11 cellular contexts compared by ENCODE assay signal in the genomic region with DNA sequence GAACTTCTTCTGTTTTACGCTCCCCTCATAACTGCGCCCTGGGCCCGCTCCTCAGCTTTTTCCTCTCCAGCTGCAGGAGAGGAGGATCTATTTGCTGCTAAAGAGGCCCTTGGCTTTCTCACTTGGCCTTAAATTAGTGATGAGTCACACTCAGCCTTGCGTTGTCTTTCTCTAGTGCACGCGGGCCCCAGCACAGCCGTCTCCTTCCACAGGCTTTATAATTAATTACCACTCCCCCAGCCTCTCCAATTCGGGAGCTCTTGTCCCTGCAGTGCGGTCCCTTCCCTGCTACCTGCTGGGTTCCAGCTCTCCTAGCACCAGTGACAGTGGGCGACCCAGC. TPM values are rescaled to one million over a fixed set of nuclear protein-coding genes. Genes with fewer than 3 reads are reported as not detected.
DNase-seq lines count a peak whose midpoint lies in the region; ATAC-seq and TF ChIP-seq lines count a peak whose summit lies in the region.
"Had no signal": no experiment of that assay in that cellular context is flagged by ENCODE, and none has a peak within 500 bp of the region (broad histone marks: within the 10 kb centered on the region; RNA-seq: fewer than 3 reads in every experiment).

No MANE protein-coding gene starts in this region.

- no peaks in the 10 kb centered on the region for H3K27me3 ChIP-seq in rectal smooth muscle tissue (ENCODE audit: control insufficient read depth, insufficient read depth, low read length)
- H3K27me3 ChIP-seq in colonic mucosa, result no peaks in the 10 kb centered on the region

- no peak overlapping the region for H3K4me3 ChIP-seq in epithelial cell of esophagus (ENCODE audit: low read length)
- peak overlapping the region; percentile 46 for H3K4me3 ChIP-seq in rectal smooth muscle tissue (ENCODE audit: low read length)
- H3K4me3 ChIP-seq in colonic mucosa, result no peak overlapping the region

- TF ChIP-seq CTCF in epithelial cell of esophagus (IDR thresholded peaks at IDR 0.05; ENCODE audit: insufficient read depth, low read depth, low read length, missing control alignments) (no peak), colonic mucosa (IDR thresholded peaks at IDR 0.05) (no peak)

- ATAC-seq in GM21576 (IDR thresholded peaks at IDR 0.05; ENCODE audit: unreplicated experiment), result no peak

- H3K9me3 ChIP-seq in colonic mucosa, result no peaks in the 10 kb centered on the region

- intact Hi-C loops in colonic mucosa (cut with DNase I), result no loop called here

- H3K27ac ChIP-seq in rectal smooth muscle tissue (ENCODE audit: low read depth, low read length) (peak overlapping the region; percentile 61), colonic mucosa (no peak overlapping the region)

- DNase-seq in DMS79 treated with DMSO at 0.1 percent for 48 hours (lab: John Stamatoyannopoulos, UW) (peak; percentile 45), DMS79 (lab: John Stamatoyannopoulos, UW) (no peak), NCI-H460 (ENCODE audit: extremely low read depth, low read depth) (peak; percentile 6), epithelial cell of esophagus (ENCODE audit: low read depth) (peak; percentile 31), colonic mucosa (no peak), SKM-1 treated with dmso at 0.1 percent for 144 hours (lab: John Stamatoyannopoulos, UW; ENCODE audit: unreplicated experiment) (no peak)
- DNase-seq: 8988T; activated gamma-delta T cell; stimulated activated CD4-positive, alpha-beta T cell treated with anti-CD3 and anti-CD28 coated beads, Interleukin-4, amount 100 ng/mL, for 4 hours had no signal

- H3K36me3 ChIP-seq in rectal smooth muscle tissue (ENCODE audit: control insufficient read depth, insufficient read depth, low read length), result no peaks in the 10 kb centered on the region
- no peaks in the 10 kb centered on the region for H3K36me3 ChIP-seq in colonic mucosa

- no peak overlapping the region for H3K9ac ChIP-seq in rectal smooth muscle tissue (ENCODE audit: low read length)
- H3K9ac ChIP-seq in colonic mucosa (ENCODE audit: low read depth in 2 of 2, low read length in 2 of 2), result no peak overlapping the region

- peaks cover 9% of the 10 kb centered on the region for H3K4me1 ChIP-seq in rectal smooth muscle tissue (ENCODE audit: control insufficient read depth, insufficient read depth, low read length)
- no peaks in the 10 kb centered on the region for H3K4me1 ChIP-seq in colonic mucosa

RNA-seq across cellular contexts. Expression of a gene that starts 25.2 kb away (rescaled TPM):
- 0.07 and 0.20 TPM in 2 replicates for total RNA-seq in NCI-H460 (2014; rRNA removed; shearing (Covaris generic))
- polyA plus RNA-seq in NCI-H460 (2014; cell fraction: nucleus; rRNA removed), result 0.12 and 0.46 TPM in 2 replicates
- under 1 TPM; 0.05 to 0.37 TPM for total RNA-seq in colonic mucosa

Comparison
In these comparisons a context has a peak if more than half of its experiments do, and no peak if none do; other contexts are left out.
1. DNase-seq: peak in DMS79 treated with DMSO at 0.1 percent for 48 hours (single experiment), NCI-H460 (single experiment) and epithelial cell of esophagus (single experiment); none in DMS79 (single experiment), colonic mucosa (single experiment) and SKM-1 treated with dmso at 0.1 percent for 144 hours (single experiment).